23 cellular contexts compared by ENCODE assay signal in genomic region chr14:64935508-64935907, GRCh38. TPM values are rescaled to one million over a fixed set of nuclear protein-coding genes. Genes with fewer than 3 reads are reported as not detected.
A peak's percentile ranks its signal among the peaks of the same experiment; 100 is the strongest.
DNase-seq lines count a peak whose midpoint lies in the region; ATAC-seq, FAIRE-seq and TF ChIP-seq lines count a peak whose summit lies in the region.
"Had no signal": no experiment of that assay in that cellular context is flagged by ENCODE, and none has a peak within 500 bp of the region (broad histone marks: within the 10 kb centered on the region; RNA-seq: fewer than 3 reads in every experiment).

No MANE protein-coding gene starts in this region.

- ATAC-seq in natural killer cell treated with Interleukin-12 subunit alpha and Interleukin-12 subunit beta and Interleukin-15 and Interleukin-18, amount 100 ng/mL, for 72 hours: peak; percentile 46 to 70
- ATAC-seq in HG03108 (IDR thresholded peaks at IDR 0.05; ENCODE audit: unreplicated experiment): no peak
- ATAC-seq: esophagus mucosa had no signal

- TF ChIP-seq CTCF in HFFc6 (IDR thresholded peaks at IDR 0.05): no peak

- FAIRE-seq in HTR-8/SVneo (lab: Jason Lieb, UNC): peak; percentile 75
- FAIRE-seq: GM12891, H1, urothelium cell line had no signal

- DNase-seq in activated CD4-positive, alpha-beta T cell treated with anti-CD3 and anti-CD28 coated beads, Interleukin-2, amount 10 ng/mL, durations not matched to agents 7 days and 5 days: no peak
- no peak for DNase-seq in activated CD4-positive, alpha-beta T cell treated with anti-CD3 and anti-CD28 coated beads for 4 hours
- no peak for DNase-seq in HTR-8/SVneo (ENCODE audit: insufficient read length, low spot score)
- no peak for DNase-seq in activated T-helper 2 cell treated with anti-CD3 and anti-CD28 coated beads, Interferon-gamma antibody, Interleukin-2, Interleukin-4, amounts not matched to agents 10 μg/mL and 5 μg/mL and 100 μg/mL, durations not matched to agents 14 hours and 24 hours and 36 hours (ENCODE audit: low spot score)
- DNase-seq in natural killer cell treated with Interleukin-12 subunit alpha and Interleukin-12 subunit beta and Interleukin-15 and Interleukin-18, amount 100 ng/mL, for 72 hours (ENCODE audit: low spot score): no peak
- DNase-seq in HFFc6: no peak
- DNase-seq in NOMO-1 treated with DMSO at 0.1 percent for 48 hours (lab: John Stamatoyannopoulos, UW; ENCODE audit: unreplicated experiment): no peak
- DNase-seq: activated effector memory CD4-positive, alpha-beta T cell treated with anti-CD3 and anti-CD28 coated beads, Interleukin-2, amount 50 U/mL, for 16 hours; brain microvascular endothelial cell; Caco-2; dorsolateral prefrontal cortex; glutamatergic neuron; KBM-7; NCI-H1105 treated with DMSO at 0.1 percent for 48 hours; NCI-H226; SHP77; stomach had no signal

- intact Hi-C loops in activated T-helper 2 cell treated with anti-CD3 and anti-CD28 coated beads, Interferon-gamma antibody, Interleukin-2, Interleukin-4, amounts not matched to agents 10 μg/mL and 5 μg/mL and 100 μg/mL, durations not matched to agents 14 hours and 24 hours and 36 hours (cut with micrococcal nuclease): no loop called here

- no peaks in the 10 kb centered on the region for H3K27me3 Mint-ChIP-seq in activated CD4-positive, alpha-beta T cell treated with anti-CD3 and anti-CD28 coated beads, Interleukin-2, amount 10 ng/mL, durations not matched to agents 7 days and 5 days
- H3K27me3 Mint-ChIP-seq in activated T-helper 2 cell treated with anti-CD3 and anti-CD28 coated beads, Interferon-gamma antibody, Interleukin-2, Interleukin-4, amounts not matched to agents 10 μg/mL and 5 μg/mL and 100 μg/mL, durations not matched to agents 14 hours and 24 hours and 36 hours (ENCODE audit: low read depth): no peaks in the 10 kb centered on the region
- no peaks in the 10 kb centered on the region for H3K27me3 Mint-ChIP-seq in natural killer cell treated with Interleukin-12 subunit alpha and Interleukin-12 subunit beta and Interleukin-15 and Interleukin-18, amount 100 ng/mL, for 72 hours
- H3K27me3 Mint-ChIP-seq in HFFc6 (ENCODE audit: insufficient read depth): no peaks in the 10 kb centered on the region

- CTCF ChIA-PET in activated CD4-positive, alpha-beta T cell treated with anti-CD3 and anti-CD28 coated beads, Interleukin-2, amount 10 ng/mL, durations not matched to agents 7 days and 5 days (lab: Charles Lee): interaction anchor here (0.6 to 2.0 kb wide), 4 partner anchors 12 to 1062 kb away, joined by 3 to 6 read pairs (median 4); no protein-coding TSS in a partner anchor

- H3K4me3 Mint-ChIP-seq in activated CD4-positive, alpha-beta T cell treated with anti-CD3 and anti-CD28 coated beads, Interleukin-2, amount 10 ng/mL, durations not matched to agents 7 days and 5 days: no peak overlapping the region
- H3K4me3 Mint-ChIP-seq in activated T-helper 2 cell treated with anti-CD3 and anti-CD28 coated beads, Interferon-gamma antibody, Interleukin-2, Interleukin-4, amounts not matched to agents 10 μg/mL and 5 μg/mL and 100 μg/mL, durations not matched to agents 14 hours and 24 hours and 36 hours (ENCODE audit: low read depth): no peak overlapping the region
- peak overlapping the region; percentile 75 for H3K4me3 Mint-ChIP-seq in natural killer cell treated with Interleukin-12 subunit alpha and Interleukin-12 subunit beta and Interleukin-15 and Interleukin-18, amount 100 ng/mL, for 72 hours
- no peak overlapping the region for H3K4me3 Mint-ChIP-seq in HFFc6

- peak overlapping the region; percentile 10 for H3K27ac Mint-ChIP-seq in activated CD4-positive, alpha-beta T cell treated with anti-CD3 and anti-CD28 coated beads, Interleukin-2, amount 10 ng/mL, durations not matched to agents 7 days and 5 days
- H3K27ac Mint-ChIP-seq in activated T-helper 2 cell treated with anti-CD3 and anti-CD28 coated beads, Interferon-gamma antibody, Interleukin-2, Interleukin-4, amounts not matched to agents 10 μg/mL and 5 μg/mL and 100 μg/mL, durations not matched to agents 14 hours and 24 hours and 36 hours: peak overlapping the region; percentile 56
- peak overlapping the region; percentile 66 to 95 for H3K27ac Mint-ChIP-seq in natural killer cell treated with Interleukin-12 subunit alpha and Interleukin-12 subunit beta and Interleukin-15 and Interleukin-18, amount 100 ng/mL, for 72 hours
- H3K27ac Mint-ChIP-seq in HFFc6: no peak overlapping the region

- POLR2A ChIA-PET in activated CD4-positive, alpha-beta T cell treated with anti-CD3 and anti-CD28 coated beads, Interleukin-2, amount 10 ng/mL, durations not matched to agents 7 days and 5 days (lab: Charles Lee): no interaction called here

- H3K36me3 Mint-ChIP-seq in activated CD4-positive, alpha-beta T cell treated with anti-CD3 and anti-CD28 coated beads, Interleukin-2, amount 10 ng/mL, durations not matched to agents 7 days and 5 days (ENCODE audit: low read depth): peaks cover 68% of the 10 kb centered on the region
- peaks cover 66% of the 10 kb centered on the region for H3K36me3 Mint-ChIP-seq in activated T-helper 2 cell treated with anti-CD3 and anti-CD28 coated beads, Interferon-gamma antibody, Interleukin-2, Interleukin-4, amounts not matched to agents 10 μg/mL and 5 μg/mL and 100 μg/mL, durations not matched to agents 14 hours and 24 hours and 36 hours (ENCODE audit: low read depth)
- peaks cover 4% of the 10 kb centered on the region for H3K36me3 Mint-ChIP-seq in natural killer cell treated with Interleukin-12 subunit alpha and Interleukin-12 subunit beta and Interleukin-15 and Interleukin-18, amount 100 ng/mL, for 72 hours
- no peaks in the 10 kb centered on the region for H3K36me3 Mint-ChIP-seq in HFFc6 (ENCODE audit: low read depth)

- H3K4me1 Mint-ChIP-seq in activated CD4-positive, alpha-beta T cell treated with anti-CD3 and anti-CD28 coated beads, Interleukin-2, amount 10 ng/mL, durations not matched to agents 7 days and 5 days: peaks cover 40% of the 10 kb centered on the region
- H3K4me1 Mint-ChIP-seq in activated T-helper 2 cell treated with anti-CD3 and anti-CD28 coated beads, Interferon-gamma antibody, Interleukin-2, Interleukin-4, amounts not matched to agents 10 μg/mL and 5 μg/mL and 100 μg/mL, durations not matched to agents 14 hours and 24 hours and 36 hours (ENCODE audit: low read depth): peaks cover 32% of the 10 kb centered on the region
- H3K4me1 Mint-ChIP-seq in natural killer cell treated with Interleukin-12 subunit alpha and Interleukin-12 subunit beta and Interleukin-15 and Interleukin-18, amount 100 ng/mL, for 72 hours (ENCODE audit: low read depth in 2 of 2): peaks cover 24% of the 10 kb centered on the region in 2 donors
- H3K4me1 Mint-ChIP-seq in HFFc6 (ENCODE audit: low read depth): peaks cover 7% of the 10 kb centered on the region; the same call in 1 of the 2 replicates

- no peaks in the 10 kb centered on the region for H3K9me3 Mint-ChIP-seq in activated CD4-positive, alpha-beta T cell treated with anti-CD3 and anti-CD28 coated beads, Interleukin-2, amount 10 ng/mL, durations not matched to agents 7 days and 5 days
- no peaks in the 10 kb centered on the region for H3K9me3 Mint-ChIP-seq in activated T-helper 2 cell treated with anti-CD3 and anti-CD28 coated beads, Interferon-gamma antibody, Interleukin-2, Interleukin-4, amounts not matched to agents 10 μg/mL and 5 μg/mL and 100 μg/mL, durations not matched to agents 14 hours and 24 hours and 36 hours
- H3K9me3 Mint-ChIP-seq in natural killer cell treated with Interleukin-12 subunit alpha and Interleukin-12 subunit beta and Interleukin-15 and Interleukin-18, amount 100 ng/mL, for 72 hours: no peaks in the 10 kb centered on the region
- no peaks in the 10 kb centered on the region for H3K9me3 Mint-ChIP-seq in HFFc6

RNA-seq across cellular contexts. Expression of gene GPX2, which starts 7.0 kb away (rescaled TPM):
- total RNA-seq in activated CD4-positive, alpha-beta T cell treated with anti-CD3 and anti-CD28 coated beads, Interleukin-2, amount 10 ng/mL, durations not matched to agents 7 days and 5 days: not detected
- total RNA-seq in activated T-helper 2 cell treated with anti-CD3 and anti-CD28 coated beads, Interferon-gamma antibody, Interleukin-2, Interleukin-4, amounts not matched to agents 10 μg/mL and 5 μg/mL and 100 μg/mL, durations not matched to agents 14 hours and 24 hours and 36 hours: not detected in 2 replicates
- not detected for total RNA-seq in natural killer cell treated with Interleukin-12 subunit alpha and Interleukin-12 subunit beta and Interleukin-15 and Interleukin-18, amount 100 ng/mL, for 72 hours
- total RNA-seq in HFFc6 (2021; fragmentation: NEBNext Ultra II Directional; extraction: Animal tissue kit (Norgen Biotek cat#: 25700)): not detected
- total RNA-seq: T-helper 2 cell treated with Interferon-gamma antibody and Interleukin-4, amounts not matched to agents 100 ng/mL and 5 ng/mL, for 36 hours had no signal

RNA-seq across cellular contexts. Expression of gene CHURC1, which starts 21.3 kb away (rescaled TPM):
- 10 to 100 TPM; 65.2 to 82.9 TPM for total RNA-seq in activated CD4-positive, alpha-beta T cell treated with anti-CD3 and anti-CD28 coated beads, Interleukin-2, amount 10 ng/mL, durations not matched to agents 7 days and 5 days
- 44.4 and 55.3 TPM in 2 replicates for total RNA-seq in activated T-helper 2 cell treated with anti-CD3 and anti-CD28 coated beads, Interferon-gamma antibody, Interleukin-2, Interleukin-4, amounts not matched to agents 10 μg/mL and 5 μg/mL and 100 μg/mL, durations not matched to agents 14 hours and 24 hours and 36 hours
- 10 to 100 TPM; 27.8 to 38.6 TPM for total RNA-seq in natural killer cell treated with Interleukin-12 subunit alpha and Interleukin-12 subunit beta and Interleukin-15 and Interleukin-18, amount 100 ng/mL, for 72 hours
- total RNA-seq in HFFc6 (2021; fragmentation: NEBNext Ultra II Directional; extraction: Animal tissue kit (Norgen Biotek cat#: 25700)): 10 to 100 TPM; 51.9 to 63.3 (median 59.2) TPM

RNA-seq across cellular contexts. Expression of gene RAB15, which starts 36.6 kb away (rescaled TPM):
- total RNA-seq in activated CD4-positive, alpha-beta T cell treated with anti-CD3 and anti-CD28 coated beads, Interleukin-2, amount 10 ng/mL, durations not matched to agents 7 days and 5 days: 1 to 10 TPM; 4.9 to 5.7 TPM
- 4.7 and 4.8 TPM in 2 replicates for total RNA-seq in activated T-helper 2 cell treated with anti-CD3 and anti-CD28 coated beads, Interferon-gamma antibody, Interleukin-2, Interleukin-4, amounts not matched to agents 10 μg/mL and 5 μg/mL and 100 μg/mL, durations not matched to agents 14 hours and 24 hours and 36 hours
- 1 to 10 TPM; 1.8 to 2.1 TPM for total RNA-seq in natural killer cell treated with Interleukin-12 subunit alpha and Interleukin-12 subunit beta and Interleukin-15 and Interleukin-18, amount 100 ng/mL, for 72 hours
- total RNA-seq in HFFc6 (2021; fragmentation: NEBNext Ultra II Directional; extraction: Animal tissue kit (Norgen Biotek cat#: 25700)): 1 to 10 TPM; 3.5 to 5.7 (median 5.0) TPM

RNA-seq across cellular contexts. Expression of gene FNTB, which starts 51.2 kb away (rescaled TPM):
- 10 to 100 TPM; 16.7 to 21.4 TPM for total RNA-seq in activated CD4-positive, alpha-beta T cell treated with anti-CD3 and anti-CD28 coated beads, Interleukin-2, amount 10 ng/mL, durations not matched to agents 7 days and 5 days
- total RNA-seq in activated T-helper 2 cell treated with anti-CD3 and anti-CD28 coated beads, Interferon-gamma antibody, Interleukin-2, Interleukin-4, amounts not matched to agents 10 μg/mL and 5 μg/mL and 100 μg/mL, durations not matched to agents 14 hours and 24 hours and 36 hours: 14.8 and 17.5 TPM in 2 replicates
- 10 to 100 TPM; 13.4 to 30.9 TPM for total RNA-seq in natural killer cell treated with Interleukin-12 subunit alpha and Interleukin-12 subunit beta and Interleukin-15 and Interleukin-18, amount 100 ng/mL, for 72 hours
- 10 to 100 TPM; 14.1 to 22.7 (median 18.0) TPM for total RNA-seq in HFFc6 (2021; fragmentation: NEBNext Ultra II Directional; extraction: Animal tissue kit (Norgen Biotek cat#: 25700))

RNA-seq across cellular contexts. Expression of gene SPTB, which starts 55.8 kb away (rescaled TPM):
- total RNA-seq in activated CD4-positive, alpha-beta T cell treated with anti-CD3 and anti-CD28 coated beads, Interleukin-2, amount 10 ng/mL, durations not matched to agents 7 days and 5 days: not detected
- total RNA-seq in activated T-helper 2 cell treated with anti-CD3 and anti-CD28 coated beads, Interferon-gamma antibody, Interleukin-2, Interleukin-4, amounts not matched to agents 10 μg/mL and 5 μg/mL and 100 μg/mL, durations not matched to agents 14 hours and 24 hours and 36 hours: 0.02 and 0.05 TPM in 2 replicates
- under 1 TPM; 0.07 to 0.14 TPM for total RNA-seq in natural killer cell treated with Interleukin-12 subunit alpha and Interleukin-12 subunit beta and Interleukin-15 and Interleukin-18, amount 100 ng/mL, for 72 hours
- 1 to 10 TPM in 1 of 6 experiments, under 1 TPM in 5; 0.58 to 1.1 (median 0.72) TPM for total RNA-seq in HFFc6 (2021; fragmentation: NEBNext Ultra II Directional; extraction: Animal tissue kit (Norgen Biotek cat#: 25700))
- total RNA-seq: T-helper 2 cell treated with Interferon-gamma antibody and Interleukin-4, amounts not matched to agents 100 ng/mL and 5 ng/mL, for 36 hours had no signal
